1 cellular context compared by ENCODE assay signal in genomic region chr14:71362920-71363584, GRCh38.
TF ChIP-seq lines count a peak whose summit lies in the region.

No MANE protein-coding gene starts in this region.

TF ChIP-seq in GM12878, 131 proteins besides CTCF, POLR2A, EP300 and RAD21 (continued from another document):
- TF ChIP-seq RBBP5 (conservative IDR thresholded peaks at IDR 0.05) (no peak), PKNOX1 (IDR thresholded peaks at IDR 0.05) (peak; percentile 75; the same call in 1 of the 2 replicates), PML (IDR thresholded peaks at IDR 0.05; ENCODE audit: low read length) (no peak), PBX3 (IDR thresholded peaks at IDR 0.05; ENCODE audit: insufficient replicate concordance, low read depth, low read length) (no peak), MTA2 (IDR thresholded peaks at IDR 0.05; ENCODE audit: low read depth) (peak; percentile 89), WRNIP1 (IDR thresholded peaks at IDR 0.05; ENCODE audit: borderline replicate concordance, low read depth, low read length) (no peak), NBN (IDR thresholded peaks at IDR 0.05) (0 out of 2 replicates have a peak, but pooled peaks have one; percentile 49), KLF5 (IDR thresholded peaks at IDR 0.05; ENCODE audit: partially characterized antibody) (no peak), HDAC6 (IDR thresholded peaks at IDR 0.05; ENCODE audit: unreplicated experiment) (no peak), SRF (IDR thresholded peaks at IDR 0.05; ENCODE audit: low read depth in 2 of 2, low read length in 2 of 2) (no peak), POLR2AphosphoS5 (IDR thresholded peaks at IDR 0.05; ENCODE audit: low read length) (no peak), ATF2 (IDR thresholded peaks at IDR 0.05; ENCODE audit: low read length) (no peak), LARP7 (IDR thresholded peaks at IDR 0.05) (no peak)
